Comparison of ENCODE assay signal across 27 cellular contexts in genomic region chr3:51580418-51580817, GRCh38.
"Had no signal": no experiment of that assay in that cellular context is flagged by ENCODE, and none has a peak within 500 bp of the region (broad histone marks: within the 10 kb centered on the region; RNA-seq: fewer than 3 reads in every experiment).

No MANE protein-coding gene starts in this region.

- H3K9me3 Mint-ChIP-seq: effector memory CD8-positive, alpha-beta T cell; stimulated activated memory B cell treated with anti-CD40 and anti-IgM and Interleukin-4, amounts not matched to agents 10 μg/mL and 1 μg/mL and 100 μg/mL, for 72 hours had no signal

- H3K4me3 ChIP-seq: left lung, mucosa of descending colon, ovary, psoas muscle, sigmoid colon, skin epidermis, spleen, testis, tibial artery, upper lobe of left lung had no signal

- H3K27ac Mint-ChIP-seq: mesothelial cell of epicardium; naive thymus-derived CD4-positive, alpha-beta T cell; nephron; stimulated activated memory B cell treated with anti-CD40 and anti-IgM and Interleukin-4, amounts not matched to agents 10 μg/mL and 1 μg/mL and 100 μg/mL, for 72 hours had no signal

- H3K9me3 ChIP-seq: left lung, mucosa of descending colon, ovary, psoas muscle, sigmoid colon, testis, tibial artery, upper lobe of left lung had no signal

- H3K4me1 ChIP-seq: left lung, psoas muscle, sigmoid colon, testis, tibial artery had no signal

- H3K27ac ChIP-seq: left lung, ovary, psoas muscle, sigmoid colon, skin epidermis, spleen, testis, tibial artery, upper lobe of left lung had no signal

- H3K4me3 Mint-ChIP-seq: effector memory CD8-positive, alpha-beta T cell; mesothelial cell of epicardium; naive thymus-derived CD4-positive, alpha-beta T cell; nephron; stimulated activated memory B cell treated with anti-CD40 and anti-IgM and Interleukin-4, amounts not matched to agents 10 μg/mL and 1 μg/mL and 100 μg/mL, for 72 hours had no signal

- H3K27me3 ChIP-seq: left lung, ovary, sigmoid colon, spleen, testis, tibial artery, upper lobe of left lung had no signal

- H3K36me3 ChIP-seq: ovary, sigmoid colon had no signal

- DNase-seq: cortex of kidney; effector memory CD8-positive, alpha-beta T cell; hypothalamus; kidney; left lung; mesenchymal stem cell; mucosa of descending colon; naive thymus-derived CD4-positive, alpha-beta T cell; occipital lobe; ovary; posterior cingulate gyrus; psoas muscle; right cardiac atrium; sigmoid colon; spleen; stimulated activated CD4-positive, alpha-beta T cell treated with anti-CD3 and anti-CD28 coated beads, Interleukin-4, amount 100 ng/mL, for 4 hours; stimulated activated naive CD8-positive, alpha-beta T cell treated with anti-CD3 and anti-CD28 coated beads, Interleukin-15, Interleukin-2, amounts not matched to agents 100 U/mL and 50 U/mL, for 24 hours; substantia nigra; testis; tibial artery; upper lobe of left lung had no signal

- FAIRE-seq: frontal cortex, kidney, urothelium cell line had no signal

- ATAC-seq: effector memory CD8-positive, alpha-beta T cell; left lung; mucosa of descending colon; naive thymus-derived CD4-positive, alpha-beta T cell; psoas muscle; right cardiac atrium; stimulated activated memory B cell treated with anti-CD40 and anti-IgM and Interleukin-4, amounts not matched to agents 10 μg/mL and 1 μg/mL and 100 μg/mL, for 72 hours; stimulated activated naive CD8-positive, alpha-beta T cell treated with anti-CD3 and anti-CD28 coated beads, Interleukin-15, Interleukin-2, amounts not matched to agents 100 U/mL and 50 U/mL, for 24 hours had no signal

- H3K27me3 Mint-ChIP-seq: effector memory CD8-positive, alpha-beta T cell; naive thymus-derived CD4-positive, alpha-beta T cell; stimulated activated memory B cell treated with anti-CD40 and anti-IgM and Interleukin-4, amounts not matched to agents 10 μg/mL and 1 μg/mL and 100 μg/mL, for 72 hours had no signal
